8 cellular contexts compared by ENCODE assay signal in genomic region chr16:14600164-14600563, GRCh38. TPM values are rescaled to one million over a fixed set of nuclear protein-coding genes. Genes with fewer than 3 reads are reported as not detected.
DNase-seq lines count a peak whose midpoint lies in the region; ATAC-seq and TF ChIP-seq lines count a peak whose summit lies in the region.

No MANE protein-coding gene starts in this region.

- TF ChIP-seq CTCF in colonic mucosa (IDR thresholded peaks at IDR 0.05) = peak; percentile 38
- peak; percentile 56 for TF ChIP-seq CTCF in osteoblast (IDR thresholded peaks at IDR 0.05; ENCODE audit: extremely low read depth, low read depth, low read length)

- intact Hi-C loops in colonic mucosa (cut with DNase I) = no loop called here

- no peak overlapping the region for H3K4me3 ChIP-seq in colonic mucosa
- H3K4me3 ChIP-seq in osteoblast (ENCODE audit: insufficient read depth, low read length) = no peak overlapping the region

- H2AFZ ChIP-seq in osteoblast (ENCODE audit: low read length) = no peak overlapping the region

- H3K9me3 ChIP-seq in colonic mucosa (no peaks in the 10 kb centered on the region), osteoblast (ENCODE audit: low read depth, low read length) (no peaks in the 10 kb centered on the region)

- no peaks in the 10 kb centered on the region for H3K79me2 ChIP-seq in osteoblast (ENCODE audit: insufficient read depth, low read length)

- H3K36me3 ChIP-seq in colonic mucosa = no peaks in the 10 kb centered on the region
- peaks cover 43% of the 10 kb centered on the region for H3K36me3 ChIP-seq in osteoblast (ENCODE audit: insufficient read depth, low read length)

- H3K4me1 ChIP-seq in colonic mucosa (no peaks in the 10 kb centered on the region), osteoblast (ENCODE audit: insufficient read depth, low read length) (no peaks in the 10 kb centered on the region)

- no peaks in the 10 kb centered on the region for H4K20me1 ChIP-seq in osteoblast (ENCODE audit: insufficient read depth, low read length)

- DNase-seq in EH (ENCODE audit: low read depth) = peak; percentile 38
- DNase-seq in LHCN-M2 (ENCODE audit: low read depth) = peak; percentile 17
- no peak for DNase-seq in colonic mucosa
- DNase-seq in osteoblast (ENCODE audit: insufficient read length, low spot score, missing footprints) = peak; percentile 39
- no peak for DNase-seq in midbrain (lab: John Stamatoyannopoulos, UW)
- DNase-seq in D341Med (ENCODE audit: low spot score) = no peak

- H3K27ac ChIP-seq in colonic mucosa (no peak overlapping the region), osteoblast (ENCODE audit: low read depth, low read length) (no peak overlapping the region)

- H3K4me2 ChIP-seq in osteoblast (ENCODE audit: insufficient read depth, low read length) = no peak overlapping the region

- no peak overlapping the region for H3K9ac ChIP-seq in colonic mucosa (ENCODE audit: low read depth in 2 of 2, low read length in 2 of 2)

- no peak for ATAC-seq in HG03045 (IDR thresholded peaks at IDR 0.05; ENCODE audit: unreplicated experiment)
- no peak for ATAC-seq in GM21786 (IDR thresholded peaks at IDR 0.05; ENCODE audit: unreplicated experiment)

- H3K27me3 ChIP-seq in colonic mucosa (no peaks in the 10 kb centered on the region), osteoblast (ENCODE audit: insufficient read depth, low read length) (no peaks in the 10 kb centered on the region)

RNA-seq across cellular contexts. Expression of gene PARN, which starts 29.9 kb away (rescaled TPM):
- total RNA-seq in LHCN-M2 (2014; rRNA removed) (29.8 and 41.6 TPM in 2 replicates), colonic mucosa (10 to 100 TPM; 24.2 to 25.6 TPM), osteoblast (40.1 and 40.9 TPM in 2 replicates)
- polyA plus RNA-seq in LHCN-M2 (2012) = 16.8 TPM

RNA-seq across cellular contexts. Expression of gene BFAR, which starts 32.6 kb away (rescaled TPM):
- 61.4 and 63.5 TPM in 2 replicates for total RNA-seq in LHCN-M2 (2014; rRNA removed)
- 43.4 TPM for polyA plus RNA-seq in LHCN-M2 (2012)
- total RNA-seq in colonic mucosa = 10 to 100 TPM; 37.3 to 72.2 TPM
- total RNA-seq in osteoblast = 142 and 186 TPM in 2 replicates

Comparison
In these comparisons a context has a peak if more than half of its experiments do, and no peak if none do; other contexts are left out.
1. DNase-seq: peak in EH (single experiment), LHCN-M2 (single experiment) and osteoblast (single experiment); none in colonic mucosa (single experiment), midbrain (single experiment) and D341Med (single experiment).